In the genomic region with DNA sequence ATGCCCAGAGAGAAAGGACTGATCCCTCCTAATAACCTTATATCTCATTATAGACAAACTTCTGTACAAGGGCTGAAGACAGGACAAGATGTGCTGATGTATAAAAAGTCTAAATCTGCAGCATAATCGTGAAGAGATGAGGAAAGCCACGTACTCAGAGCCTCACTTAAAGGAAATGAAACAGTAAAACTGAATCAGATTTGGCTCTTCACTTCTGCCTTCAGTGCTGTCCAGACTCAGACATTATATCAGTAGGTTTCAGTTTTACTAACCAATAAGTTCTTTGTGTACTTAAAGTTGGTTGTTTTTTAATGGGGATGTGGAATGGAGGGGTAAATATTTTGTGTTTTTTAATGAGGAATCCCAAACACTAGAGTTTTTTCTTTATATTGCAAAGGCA, we compare ENCODE assay signal across 9 cellular contexts. TPM values are rescaled to one million over a fixed set of nuclear protein-coding genes. Genes with fewer than 3 reads are reported as not detected.
DNase-seq lines count a peak whose midpoint lies in the region; ATAC-seq, FAIRE-seq and TF ChIP-seq lines count a peak whose summit lies in the region.
"Had no signal": no experiment of that assay in that cellular context is flagged by ENCODE, and none has a peak within 500 bp of the region (broad histone marks: within the 10 kb centered on the region; RNA-seq: fewer than 3 reads in every experiment).

No MANE protein-coding gene starts in this region.

- FAIRE-seq in D721Med (lab: Jason Lieb, UNC) = no peak

- H3K36me3 ChIP-seq in SK-N-SH (replicated peaks in 1 of 2; ENCODE audit: control insufficient read depth in 1 of 2, insufficient read depth in 2 of 2, low read length in 1 of 2) = peaks cover 0 to 8% of the 10 kb centered on the region in 2 experiments

- H3K36me3 Mint-ChIP-seq in type B pancreatic cell = peaks cover 3% of the 10 kb centered on the region

- no peak overlapping the region; the same call in 1 of the 2 replicates for H2AFZ ChIP-seq in SK-N-SH (ENCODE audit: low read depth)

- H3K27me3 ChIP-seq in SK-N-SH (ENCODE audit: insufficient read depth) = no peaks in the 10 kb centered on the region

- no peak for TF ChIP-seq RAD21 in SK-N-SH (IDR thresholded peaks at IDR 0.05; ENCODE audit: low read length)

- POLR2A ChIA-PET in SK-N-SH (lab: Yijun Ruan, JAX) = no interaction called here

- H3K9ac ChIP-seq in SK-N-SH = peak overlapping the region; percentile 95

- no peaks in the 10 kb centered on the region for H3K9me3 Mint-ChIP-seq in type B pancreatic cell

- no peaks in the 10 kb centered on the region for H4K20me1 ChIP-seq in SK-N-SH (ENCODE audit: insufficient read depth)

- H3K4me3 ChIP-seq in SK-N-SH (ENCODE audit: low read depth in 2 of 2, low read length in 1 of 2) = peak overlapping the region; percentile 19 to 56; a peak in 3 of 4 replicates

- peak overlapping the region; percentile 96 to 99 for H3K27ac ChIP-seq in SK-N-SH (ENCODE audit: low read depth in 2 of 2, low read length in 1 of 2)

- no peaks in the 10 kb centered on the region for H3K27me3 Mint-ChIP-seq in type B pancreatic cell

- peak; percentile 99 for ATAC-seq in GM18873 (IDR thresholded peaks at IDR 0.05; ENCODE audit: low FRiP score, unreplicated experiment)
- ATAC-seq in HG02759 (IDR thresholded peaks at IDR 0.05; ENCODE audit: unreplicated experiment) = peak; percentile 90
- ATAC-seq in left lobe of liver = peak; percentile 23

- no peak overlapping the region for H3K4me3 Mint-ChIP-seq in type B pancreatic cell

- H3K79me2 ChIP-seq in SK-N-SH (ENCODE audit: insufficient read depth) = peaks cover 53% of the 10 kb centered on the region

- H3K4me1 Mint-ChIP-seq in type B pancreatic cell (ENCODE audit: unreplicated experiment) = peaks cover 4% of the 10 kb centered on the region

- DNase-seq in SK-N-SH (no peak), left lobe of liver (ENCODE audit: low spot score) (no peak), SW 1271 (lab: John Stamatoyannopoulos, UW) (no peak), D721Med (ENCODE audit: insufficient read length, low spot score) (no peak), type B pancreatic cell (ENCODE audit: extremely low spot score, unreplicated experiment) (no peak), posterior cingulate gyrus (no peak)

- H3F3A ChIP-seq in SK-N-SH (replicated peaks; ENCODE audit: insufficient read depth) = peaks cover 46% of the 10 kb centered on the region

- peak in 1 of 2 experiments; percentile 1; a peak in 1 of 4 replicates for TF ChIP-seq EP300 in SK-N-SH (IDR thresholded peaks at IDR 0.05; ENCODE audit: borderline replicate concordance in 1 of 2, low read depth in 1 of 2, low read length in 1 of 2)

- H3K4me1 ChIP-seq in SK-N-SH (ENCODE audit: control insufficient read depth in 1 of 2, insufficient read depth in 2 of 2, low read depth in 1 of 2, low read length in 1 of 2) = peaks cover 0 to 29% of the 10 kb centered on the region in 2 experiments

- H3K9me3 ChIP-seq in SK-N-SH = no peaks in the 10 kb centered on the region

- WGBS in SK-N-SH (ENCODE audit: low lambda C conversion rate) = 8% methylated on average over 2 of the region's 2 CpGs

- H3K9me2 ChIP-seq in SK-N-SH = no peaks in the 10 kb centered on the region

- TF ChIP-seq CTCF in SK-N-SH (IDR thresholded peaks at IDR 0.05) (no peak), D721Med (IDR thresholded peaks at IDR 0.05; ENCODE audit: insufficient read depth, missing control alignments) (no peak), type B pancreatic cell (conservative IDR thresholded peaks at IDR 0.05) (no peak)

- H3K4me2 ChIP-seq in SK-N-SH = peak overlapping the region; percentile 74

- CTCF ChIA-PET in SK-N-SH (lab: Yijun Ruan, JAX) = no interaction called here

- intact Hi-C loops in posterior cingulate gyrus (cut with DNase I) = no loop called here

- no peak overlapping the region for H3K27ac Mint-ChIP-seq in type B pancreatic cell

TF ChIP-seq in SK-N-SH, 30 proteins besides CTCF, POLR2A, EP300 and RAD21:
- TF ChIP-seq, protein P1, sequence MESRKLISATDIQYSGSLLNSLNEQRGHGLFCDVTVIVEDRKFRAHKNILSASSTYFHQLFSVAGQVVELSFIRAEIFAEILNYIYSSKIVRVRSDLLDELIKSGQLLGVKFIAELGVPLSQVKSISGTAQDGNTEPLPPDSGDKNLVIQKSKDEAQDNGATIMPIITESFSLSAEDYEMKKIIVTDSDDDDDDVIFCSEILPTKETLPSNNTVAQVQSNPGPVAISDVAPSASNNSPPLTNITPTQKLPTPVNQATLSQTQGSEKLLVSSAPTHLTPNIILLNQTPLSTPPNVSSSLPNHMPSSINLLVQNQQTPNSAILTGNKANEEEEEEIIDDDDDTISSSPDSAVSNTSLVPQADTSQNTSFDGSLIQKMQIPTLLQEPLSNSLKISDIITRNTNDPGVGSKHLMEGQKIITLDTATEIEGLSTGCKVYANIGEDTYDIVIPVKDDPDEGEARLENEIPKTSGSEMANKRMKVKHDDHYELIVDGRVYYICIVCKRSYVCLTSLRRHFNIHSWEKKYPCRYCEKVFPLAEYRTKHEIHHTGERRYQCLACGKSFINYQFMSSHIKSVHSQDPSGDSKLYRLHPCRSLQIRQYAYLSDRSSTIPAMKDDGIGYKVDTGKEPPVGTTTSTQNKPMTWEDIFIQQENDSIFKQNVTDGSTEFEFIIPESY (IDR thresholded peaks at IDR 0.05; ENCODE audit: borderline replicate concordance, low read depth) = no peak
- TF ChIP-seq POLR2AphosphoS5 (IDR thresholded peaks at IDR 0.05; ENCODE audit: low read depth, low read length) = peak; percentile 47; the same call in 1 of the 2 replicates

RNA-seq across cellular contexts. Expression of a gene that starts 45.3 kb away (rescaled TPM):
- polyA plus RNA-seq in SK-N-SH (2012; rRNA removed) = 0.05 and 0.12 TPM in 2 replicates
- 0.07 and 0.18 TPM in 2 replicates for polyA plus RNA-seq in SK-N-SH (2012; cell fraction: cytosol; rRNA removed)
- 0.11 and 0.24 TPM in 2 replicates for polyA plus RNA-seq in SK-N-SH (2012; cell fraction: nucleus; rRNA removed)
- total RNA-seq in left lobe of liver = 3.1 TPM
- total RNA-seq in type B pancreatic cell (ENCODE audit: low replicate concordance) = 1.1 and 1.2 TPM in 2 replicates
- total RNA-seq: NCI-H460 had no signal

Comparison
In these comparisons a context has a peak if more than half of its experiments do, and no peak if none do; other contexts are left out.
1. ATAC-seq: peak in every context shown above with its lines; median percentile 99 in GM18873; 90 in HG02759; 23 in left lobe of liver.